7 cellular contexts compared by ENCODE assay signal in genomic region chr16:21674456-21674855, GRCh38. TPM values are rescaled to one million over a fixed set of nuclear protein-coding genes. Genes with fewer than 3 reads are reported as not detected.
"Had no signal": no experiment of that assay in that cellular context is flagged by ENCODE, and none has a peak within 500 bp of the region (broad histone marks: within the 10 kb centered on the region; RNA-seq: fewer than 3 reads in every experiment).

No MANE protein-coding gene starts in this region.

RNA-seq across cellular contexts. Expression of gene OTOA, which starts 10.7 kb away (rescaled TPM):
- total RNA-seq: IMR-90, OCI-LY7, PC-3, Right ventricle myocardium superior, SJSA1 had no signal

RNA-seq across cellular contexts. Expression of gene IGSF6, which starts 22.0 kb away (rescaled TPM):
- total RNA-seq: HepG2, HT-29, IMR-90, SJSA1 had no signal
- polyA plus RNA-seq: HepG2, IMR-90 had no signal
